In the genomic region with DNA sequence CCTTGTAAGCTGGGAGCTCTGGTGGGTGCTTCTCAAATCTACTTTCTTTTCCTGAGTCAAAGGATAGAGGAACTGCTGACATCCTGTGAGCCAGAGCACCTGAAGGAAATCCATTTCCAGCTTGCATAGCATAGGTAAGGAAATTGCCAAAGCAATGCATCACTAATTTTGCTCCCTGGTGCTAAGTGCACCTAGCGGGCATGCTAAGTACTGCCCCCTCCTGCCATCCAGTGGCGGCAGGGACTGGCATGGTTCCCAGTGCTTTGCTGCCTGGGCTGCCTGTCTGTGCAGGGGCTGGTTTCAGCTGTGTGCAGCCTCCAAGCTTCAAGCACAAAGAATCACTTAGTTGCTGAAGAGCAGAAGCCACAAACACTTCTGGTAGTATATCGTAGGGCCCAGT, we compare ENCODE assay signal across 21 cellular contexts.
DNase-seq lines count a peak whose midpoint lies in the region; ATAC-seq, FAIRE-seq and TF ChIP-seq lines count a peak whose summit lies in the region.
"Had no signal": no experiment of that assay in that cellular context is flagged by ENCODE, and none has a peak within 500 bp of the region (broad histone marks: within the 10 kb centered on the region; RNA-seq: fewer than 3 reads in every experiment).

No MANE protein-coding gene starts in this region.

- no peak overlapping the region for H3K9ac ChIP-seq in DND-41 (ENCODE audit: low read depth, low read length)
- H3K9ac ChIP-seq: GM23248, neural progenitor cell had no signal

- no peak overlapping the region for H2AFZ ChIP-seq in DND-41 (ENCODE audit: low read depth, low read length)
- H2AFZ ChIP-seq: GM23248, neural progenitor cell had no signal

- H3K4me3 ChIP-seq in DND-41 (ENCODE audit: low read depth in 1 of 2, low read length in 2 of 2) (no peak overlapping the region), dorsolateral prefrontal cortex (peak overlapping the region in 4 of 59 donors; percentile 5 to 16 (median 8)), left ventricle myocardium inferior (no peak overlapping the region), BE2C (ENCODE audit: low read depth, low read length) (no peak overlapping the region)
- H3K4me3 ChIP-seq: GM23248, neural progenitor cell, testis had no signal

- H4K20me1 ChIP-seq in DND-41 (ENCODE audit: insufficient read depth, low read length), result peaks cover 4% of the 10 kb centered on the region; the same call in 1 of the 2 replicates

- H3K79me2 ChIP-seq in DND-41 (ENCODE audit: insufficient read depth, low read length), result peaks cover 2% of the 10 kb centered on the region; the same call in 1 of the 2 replicates

- H3K4me2 ChIP-seq in DND-41 (ENCODE audit: insufficient read depth, low read length), result no peak overlapping the region
- H3K4me2 ChIP-seq: neural progenitor cell had no signal

- no peak overlapping the region for H3K27ac ChIP-seq in DND-41 (ENCODE audit: low read length)
- peak overlapping the region in 30 of 59 donors; percentile 1 to 71 (median 33) for H3K27ac ChIP-seq in dorsolateral prefrontal cortex
- H3K27ac ChIP-seq in left ventricle myocardium inferior (replicated peaks), result no peak overlapping the region
- H3K27ac ChIP-seq: brain microvascular endothelial cell, GM23248, neural progenitor cell, testis had no signal

- H3K27me3 ChIP-seq in DND-41 (ENCODE audit: insufficient read depth, low read length, poor library complexity) (no peaks in the 10 kb centered on the region), dorsolateral prefrontal cortex (no peaks in the 10 kb centered on the region), left ventricle myocardium inferior (ENCODE audit: low read depth) (no peaks in the 10 kb centered on the region), BE2C (no peaks in the 10 kb centered on the region)
- H3K27me3 ChIP-seq: brain microvascular endothelial cell, neural progenitor cell, testis had no signal

- no peaks in the 10 kb centered on the region for H3K4me1 ChIP-seq in DND-41 (ENCODE audit: insufficient read depth, low read length)
- no peaks in the 10 kb centered on the region for H3K4me1 ChIP-seq in left ventricle myocardium inferior
- no peaks in the 10 kb centered on the region for H3K4me1 ChIP-seq in BE2C
- H3K4me1 ChIP-seq: neural progenitor cell, testis had no signal

- TF ChIP-seq CTCF in DND-41 (IDR thresholded peaks at IDR 0.05; ENCODE audit: borderline replicate concordance, extremely low read depth, low read length, poor library complexity, severe bottlenecking) (peak; percentile 21), dorsolateral prefrontal cortex (IDR thresholded peaks at IDR 0.05 in 54 of 56, conservative IDR thresholded peaks at IDR 0.05 in 2 of 56; ENCODE audit: low read depth in 1 of 56, partially characterized antibody in 56 of 56) (peak in 55 of 56 donors; percentile 17 to 82 (median 63)), left ventricle myocardium inferior (IDR thresholded peaks at IDR 0.05; ENCODE audit: borderline replicate concordance) (no peak), BE2C (IDR thresholded peaks at IDR 0.05; ENCODE audit: low read depth, low read length) (no peak)

- DNase-seq in DND-41 (peak; percentile 27), HT-29 (ENCODE audit: low spot score) (peak; percentile 51), dorsolateral prefrontal cortex (peak; percentile 22 to 83 (median 80)), medulla oblongata (ENCODE audit: extremely low spot score) (peak; percentile 74), HTR-8/SVneo (ENCODE audit: insufficient read length, low spot score) (no peak), left ventricle myocardium inferior (no peak), BE2C (no peak)
- DNase-seq: activated CD8-positive, alpha-beta memory T cell treated with anti-CD3 and anti-CD28 coated beads, Interleukin-2, amount 50 U/mL, for 4 hours; brain microvascular endothelial cell; DMS 273 treated with DMSO at 0.1 percent for 48 hours; foreskin fibroblast; GM23248; mesenchymal stem cell; NCI-H2081 treated with DMSO at 0.1 percent for 48 hours; NK-92 treated with Interleukin-12 subunit alpha and Interleukin-12 subunit beta, amount 100 ng/mL, for 24 hours; right cardiac atrium; stimulated activated CD4-positive, alpha-beta T cell treated with anti-CD3 and anti-CD28 coated beads, Interleukin-2, amount 100 ng/mL, for 24 hours; T-cell; testis had no signal

- H3K9me3 ChIP-seq in DND-41 (ENCODE audit: insufficient read depth, low read length, severe bottlenecking), result no peaks in the 10 kb centered on the region
- peaks cover 25% of the 10 kb centered on the region for H3K9me3 ChIP-seq in left ventricle myocardium inferior (replicated peaks)
- H3K9me3 ChIP-seq in BE2C, result no peaks in the 10 kb centered on the region; the same call in 1 of the 2 replicates
- H3K9me3 ChIP-seq: testis had no signal

- FAIRE-seq in HTR-8/SVneo (lab: Jason Lieb, UNC), result no peak

- 0 out of 2 replicates have a peak, but pooled peaks cover 2% of the 10 kb centered on the region for H3K36me3 ChIP-seq in DND-41 (ENCODE audit: insufficient read depth, low read length)
- H3K36me3 ChIP-seq in left ventricle myocardium inferior, result peaks cover 21% of the 10 kb centered on the region
- H3K36me3 ChIP-seq in BE2C, result no peaks in the 10 kb centered on the region; the same call in 1 of the 2 replicates
- H3K36me3 ChIP-seq: brain microvascular endothelial cell had no signal

- peak; percentile 67; the same call in 2 of the 3 replicates for ATAC-seq in DND-41 (ENCODE audit: insufficient read depth, low read depth)
- ATAC-seq: right cardiac atrium, T-cell, WTC11 had no signal

- intact Hi-C loops in dorsolateral prefrontal cortex (cut with DNase I), result loop anchor here in 1 of 2 donors (5.0 to 10.0 kb wide), 3 partner anchors 63 to 180 kb away; a partner anchor contains a TSS
- intact Hi-C loops in left ventricle myocardium inferior (cut with micrococcal nuclease), result no loop called here

Comparison
In these comparisons a context has a peak if more than half of its experiments do, and no peak if none do; other contexts are left out.
1. DNase-seq: peak in DND-41 (single experiment), HT-29 (single experiment), dorsolateral prefrontal cortex (10 of 10) and medulla oblongata (single experiment); none in HTR-8/SVneo (single experiment), left ventricle myocardium inferior (single experiment) and BE2C (single experiment).
2. H3K27ac ChIP-seq: peak in dorsolateral prefrontal cortex (30 of 59); none in DND-41 (single experiment) and left ventricle myocardium inferior (single experiment).
3. CTCF ChIP-seq: peak in DND-41 (single experiment) and dorsolateral prefrontal cortex (55 of 56); none in left ventricle myocardium inferior (single experiment) and BE2C (single experiment).